24 cellular contexts compared by ENCODE assay signal in genomic region chr14:55711171-55711811, GRCh38.
DNase-seq lines count a peak whose midpoint lies in the region; ATAC-seq, FAIRE-seq and TF ChIP-seq lines count a peak whose summit lies in the region.
"Had no signal": no experiment of that assay in that cellular context is flagged by ENCODE, and none has a peak within 500 bp of the region (broad histone marks: within the 10 kb centered on the region; RNA-seq: fewer than 3 reads in every experiment).

No MANE protein-coding gene starts in this region.

- peaks cover 9 to 32% (median 21%) of the 10 kb centered on the region in 11 experiments; a peak in 19 of 22 replicates for H3K9me3 ChIP-seq in BLaER1 treated with 17β-estradiol and CSF1 and Interleukin-3, amounts not matched to agents 10 nM and 100 nM (replicated peaks in 1 of 11)
- H3K9me3 ChIP-seq in gastrocnemius medialis: no peaks in the 10 kb centered on the region
- no peaks in the 10 kb centered on the region for H3K9me3 ChIP-seq in small intestine (ENCODE audit: control insufficient read depth, low read depth)
- H3K9me3 ChIP-seq: body of pancreas, pancreas, testis had no signal

- FAIRE-seq in small intestine (lab: Jason Lieb, UNC): no peak
- FAIRE-seq: endometrium, GM12891, pancreas had no signal

- H3K4me1 ChIP-seq in BLaER1 treated with 17β-estradiol and CSF1 and Interleukin-3, amounts not matched to agents 10 nM and 100 nM: peaks cover 19 to 77% (median 57%) of the 10 kb centered on the region in 10 experiments
- H3K4me1 ChIP-seq in gastrocnemius medialis (peaks cover 3 to 8% of the 10 kb centered on the region in 2 donors), small intestine (ENCODE audit: control insufficient read depth in 2 of 2, insufficient read depth in 1 of 2, low read depth in 1 of 2, low read length in 1 of 2) (no peaks in the 10 kb centered on the region)
- H3K4me1 ChIP-seq: pancreas, testis had no signal

- intact Hi-C loops in gastrocnemius medialis (cut with DNase I; ENCODE audit: low total_unique reads): no loop called here

- TF ChIP-seq CTCF in choroid plexus epithelial cell (conservative IDR thresholded peaks at IDR 0.05; ENCODE audit: low read depth, low read length) (no peak), gastrocnemius medialis (IDR thresholded peaks at IDR 0.05 in 4 of 5, conservative IDR thresholded peaks at IDR 0.05 in 1 of 5) (no peak)

- H3K27me3 ChIP-seq in BLaER1 treated with 17β-estradiol and CSF1 and Interleukin-3, amounts not matched to agents 10 nM and 100 nM: no peaks in the 10 kb centered on the region
- H3K27me3 ChIP-seq in gastrocnemius medialis (no peaks in the 10 kb centered on the region), small intestine (ENCODE audit: control insufficient read depth in 2 of 2, insufficient read depth in 2 of 2, low read length in 2 of 2) (no peaks in the 10 kb centered on the region)
- H3K27me3 ChIP-seq: body of pancreas, pancreas, testis had no signal

- H3K4me2 ChIP-seq in BLaER1 treated with 17β-estradiol and CSF1 and Interleukin-3, amounts not matched to agents 10 nM and 100 nM: peak overlapping the region in 10 of 11 experiments; percentile 24 to 85 (median 66); a peak in 18 of 22 replicates

- no peak overlapping the region for H3K4me3 ChIP-seq in BLaER1 treated with 17β-estradiol and CSF1 and Interleukin-3, amounts not matched to agents 10 nM and 100 nM
- no peak overlapping the region for H3K4me3 ChIP-seq in choroid plexus epithelial cell (ENCODE audit: low read depth, low read length)
- H3K4me3 ChIP-seq in gastrocnemius medialis: no peak overlapping the region
- H3K4me3 ChIP-seq in small intestine (ENCODE audit: low read depth in 1 of 2, low read length in 2 of 2): no peak overlapping the region
- H3K4me3 ChIP-seq: body of pancreas, pancreas, testis had no signal

- H3K27ac ChIP-seq in BLaER1 treated with 17β-estradiol and CSF1 and Interleukin-3, amounts not matched to agents 10 nM and 100 nM: peak overlapping the region in 2 of 11 experiments; percentile 1 to 13; a peak in 1 of 22 replicates
- H3K27ac ChIP-seq in gastrocnemius medialis (no peak overlapping the region), small intestine (ENCODE audit: low read depth in 1 of 2, low read length in 1 of 2) (no peak overlapping the region)
- H3K27ac ChIP-seq: body of pancreas, pancreas, testis had no signal

- no peak for ATAC-seq in gastrocnemius medialis
- no peak for ATAC-seq in GM18909 (IDR thresholded peaks at IDR 0.05; ENCODE audit: poor library complexity, unreplicated experiment)
- ATAC-seq: activated T-helper 17 cell treated with anti-CD3 and anti-CD28 coated beads, Interleukin-2, amount 50 U/mL, for 72 hours; body of pancreas; naive thymus-derived CD8-positive, alpha-beta T cell; pancreas; stimulated activated memory B cell treated with anti-CD40 and anti-IgM and Interleukin-4, amounts not matched to agents 10 μg/mL and 1 μg/mL and 100 μg/mL, for 72 hours had no signal

- no peak for TF ChIP-seq POLR2A in gastrocnemius medialis (IDR thresholded peaks at IDR 0.05)

- no peaks in the 10 kb centered on the region for H4K20me1 ChIP-seq in BLaER1 treated with 17β-estradiol and CSF1 and Interleukin-3, amounts not matched to agents 10 nM and 100 nM

- H3K36me3 ChIP-seq in BLaER1 treated with 17β-estradiol and CSF1 and Interleukin-3, amounts not matched to agents 10 nM and 100 nM: peaks cover 0 to 9% (median 0%) of the 10 kb centered on the region in 11 experiments; a peak in 2 of 22 replicates
- no peaks in the 10 kb centered on the region for H3K36me3 ChIP-seq in gastrocnemius medialis
- H3K36me3 ChIP-seq in small intestine (ENCODE audit: control insufficient read depth in 2 of 2, insufficient read depth in 2 of 2, low read length in 2 of 2): no peaks in the 10 kb centered on the region
- H3K36me3 ChIP-seq: pancreas had no signal

- in situ Hi-C loops in gastrocnemius medialis (cut with MboI; ENCODE audit: low sequenced_read_pairs in 4 of 4): loop anchor here in 3 of 4 donors (10.0 to 25.0 kb wide), 3 partner anchors 626 to 764 kb away; no protein-coding TSS in a partner anchor

- DNase-seq in LHCN-M2 (ENCODE audit: low read depth) (peak; percentile 22), choroid plexus epithelial cell (ENCODE audit: low read depth) (peak; percentile 73), iris pigment epithelial cell (ENCODE audit: low read depth) (peak; percentile 65), gastrocnemius medialis (no peak), CD1c-positive myeloid dendritic cell (ENCODE audit: extremely low spot score) (no peak), small intestine (no peak)
- DNase-seq: activated CD4-positive, alpha-beta T cell treated with anti-CD3 and anti-CD28 coated beads, Interleukin-2, amount 10 ng/mL, durations not matched to agents 7 days and 5 days; activated naive CD8-positive, alpha-beta T cell treated with anti-CD3 and anti-CD28 coated beads for 36 hours; body of pancreas; CD4-positive, CD25-positive, alpha-beta regulatory T cell; cortex of kidney; DMS 273 treated with DMSO at 0.1 percent for 48 hours; H9; left cardiac atrium; naive thymus-derived CD8-positive, alpha-beta T cell; NCI-H1436 treated with DMSO at 0.1 percent for 48 hours; pancreas; testis had no signal

- 75 to 85% (median 75%) methylated on average over 3 of the region's 3 CpGs for WGBS in small intestine, 3 donors

- no peak overlapping the region for H3K9ac ChIP-seq in BLaER1 treated with 17β-estradiol and CSF1 and Interleukin-3, amounts not matched to agents 10 nM and 100 nM

Comparison
In these comparisons a context has a peak if more than half of its experiments do, and no peak if none do; other contexts are left out.
1. DNase-seq: peak in LHCN-M2 (single experiment), choroid plexus epithelial cell (single experiment) and iris pigment epithelial cell (single experiment); none in gastrocnemius medialis (0 of 2), CD1c-positive myeloid dendritic cell (single experiment) and small intestine (single experiment).